1 cellular context compared by ENCODE assay signal in genomic region chr11:13324709-13325108, GRCh38.
A peak's percentile ranks its signal among the peaks of the same experiment; 100 is the strongest.
TF ChIP-seq lines count a peak whose summit lies in the region.

No MANE protein-coding gene starts in this region.

TF ChIP-seq in HEK293, 187 proteins besides CTCF, POLR2A, EP300 and RAD21 (continued from another document):
- no peak for TF ChIP-seq ZEB2 (tag by site-specific recombination; IDR thresholded peaks at IDR 0.05)
- TF ChIP-seq EGR2 (tag by site-specific recombination; IDR thresholded peaks at IDR 0.05; ENCODE audit: low read depth): peak; percentile 82
- TF ChIP-seq REST (tag by site-specific recombination; IDR thresholded peaks at IDR 0.05): no peak
- peak; percentile 85 for TF ChIP-seq ZFHX2 (tag by site-specific recombination; conservative IDR thresholded peaks at IDR 0.05)
- no peak for TF ChIP-seq ZXDB (tag by site-specific recombination; IDR thresholded peaks at IDR 0.05)
- no peak for TF ChIP-seq ZNF138 (tag by site-specific recombination; IDR thresholded peaks at IDR 0.05; ENCODE audit: borderline replicate concordance)
